8 cellular contexts compared by ENCODE assay signal in the genomic region with DNA sequence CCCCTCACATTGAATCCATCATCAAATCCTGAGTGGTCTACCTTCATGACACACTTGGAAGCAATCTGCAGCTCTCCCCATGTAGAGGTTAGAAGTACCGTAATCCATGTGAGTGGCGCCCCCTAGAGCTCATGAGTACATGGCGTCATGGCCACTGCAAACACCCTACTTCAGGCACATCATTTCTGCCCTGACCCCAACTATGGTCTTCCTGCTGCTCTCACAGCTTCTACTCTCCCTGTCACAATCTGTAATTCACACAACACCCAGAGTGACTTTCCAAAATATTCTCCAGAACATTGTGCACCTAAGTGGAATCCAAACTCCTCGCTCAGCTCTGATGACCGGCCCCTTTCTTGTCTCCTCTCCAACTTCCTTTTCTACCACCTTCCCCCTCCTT.
A peak's percentile ranks its signal among the peaks of the same experiment; 100 is the strongest.
DNase-seq lines count a peak whose midpoint lies in the region; ATAC-seq and TF ChIP-seq lines count a peak whose summit lies in the region.

No MANE protein-coding gene starts in this region.

- CTCF ChIA-PET in activated CD8-positive, alpha-beta T cell treated with anti-CD3 and anti-CD28 coated beads for 36 hours (lab: Charles Lee) = interaction anchor here (0.6 to 6.7 kb wide), 33 partner anchors 9 to 210 kb away, joined by 3 to 81 read pairs (median 4); no protein-coding TSS in a partner anchor

- peak; percentile 70 for ATAC-seq in HG02840 (IDR thresholded peaks at IDR 0.05; ENCODE audit: low FRiP score, unreplicated experiment)
- ATAC-seq in activated CD8-positive, alpha-beta T cell treated with anti-CD3 and anti-CD28 coated beads for 36 hours = peak; percentile 86
- ATAC-seq in naive thymus-derived CD8-positive, alpha-beta T cell = peak; percentile 78 to 89
- ATAC-seq in stimulated activated naive B cell treated with anti-CD40 and anti-IgM and Interleukin-4, amounts not matched to agents 10 μg/mL and 1 μg/mL and 100 μg/mL, for 72 hours (replicated peaks) = peak; percentile 89 to 91

- peak; percentile 68 for TF ChIP-seq CTCF in activated CD8-positive, alpha-beta T cell treated with anti-CD3 and anti-CD28 coated beads for 36 hours (IDR thresholded peaks at IDR 0.05)
- TF ChIP-seq CTCF in endothelial cell (IDR thresholded peaks at IDR 0.05; ENCODE audit: unreplicated experiment) = peak; percentile 76

- H3K27ac Mint-ChIP-seq in activated CD8-positive, alpha-beta T cell treated with anti-CD3 and anti-CD28 coated beads for 36 hours = peak overlapping the region; percentile 71
- H3K27ac Mint-ChIP-seq in endothelial cell (ENCODE audit: unreplicated experiment) = no peak overlapping the region
- peak overlapping the region; percentile 67 to 93 (median 82) for H3K27ac Mint-ChIP-seq in naive thymus-derived CD8-positive, alpha-beta T cell
- peak overlapping the region; percentile 15 for H3K27ac Mint-ChIP-seq in stimulated activated naive B cell treated with anti-CD40 and anti-IgM and Interleukin-4, amounts not matched to agents 10 μg/mL and 1 μg/mL and 100 μg/mL, for 72 hours

- intact Hi-C loops in activated CD8-positive, alpha-beta T cell treated with anti-CD3 and anti-CD28 coated beads for 36 hours (cut with micrococcal nuclease) = loop anchor here (2.0 kb wide), 1 partner anchor 56 kb away; no protein-coding TSS in a partner anchor

- H3K4me1 Mint-ChIP-seq in activated CD8-positive, alpha-beta T cell treated with anti-CD3 and anti-CD28 coated beads for 36 hours (ENCODE audit: low read depth) = peaks cover 61% of the 10 kb centered on the region
- peaks cover 11% of the 10 kb centered on the region for H3K4me1 Mint-ChIP-seq in endothelial cell (ENCODE audit: unreplicated experiment)
- peaks cover 35 to 88% (median 79%) of the 10 kb centered on the region in 4 donors for H3K4me1 Mint-ChIP-seq in naive thymus-derived CD8-positive, alpha-beta T cell
- H3K4me1 Mint-ChIP-seq in stimulated activated naive B cell treated with anti-CD40 and anti-IgM and Interleukin-4, amounts not matched to agents 10 μg/mL and 1 μg/mL and 100 μg/mL, for 72 hours = peaks cover 39 to 75% of the 10 kb centered on the region in 2 donors

- no peak overlapping the region for H3K4me3 Mint-ChIP-seq in activated CD8-positive, alpha-beta T cell treated with anti-CD3 and anti-CD28 coated beads for 36 hours
- H3K4me3 Mint-ChIP-seq in endothelial cell (ENCODE audit: unreplicated experiment) = no peak overlapping the region
- peak overlapping the region in 7 of 10 donors; percentile 0 to 75 (median 19) for H3K4me3 Mint-ChIP-seq in naive thymus-derived CD8-positive, alpha-beta T cell
- H3K4me3 Mint-ChIP-seq in stimulated activated naive B cell treated with anti-CD40 and anti-IgM and Interleukin-4, amounts not matched to agents 10 μg/mL and 1 μg/mL and 100 μg/mL, for 72 hours = no peak overlapping the region

- POLR2A ChIA-PET in activated CD8-positive, alpha-beta T cell treated with anti-CD3 and anti-CD28 coated beads for 36 hours (lab: Charles Lee) = interaction anchor here (0.7 to 1.6 kb wide), 4 partner anchors 22 to 139 kb away, joined by 3 to 4 read pairs (median 3); no protein-coding TSS in a partner anchor
- POLR2A ChIA-PET in naive thymus-derived CD8-positive, alpha-beta T cell (lab: Charles Lee) = interaction anchor here (0.9 to 1.1 kb wide), 2 partner anchors 8 to 29 kb away, joined by 3 read pairs; no protein-coding TSS in a partner anchor

- DNase-seq in SHP77 (lab: John Stamatoyannopoulos, UW) (peak; percentile 23 to 43), SHP77 treated with DMSO at 0.1 percent for 48 hours (lab: John Stamatoyannopoulos, UW) (no peak), NCI-H460 (ENCODE audit: extremely low read depth, low read depth) (peak; percentile 54), endothelial cell (ENCODE audit: low spot score) (peak; percentile 78)
- DNase-seq in activated CD8-positive, alpha-beta T cell treated with anti-CD3 and anti-CD28 coated beads for 36 hours = peak; percentile 88
- DNase-seq in naive thymus-derived CD8-positive, alpha-beta T cell = peak; percentile 40 to 78 (median 57)
- DNase-seq in stimulated activated naive B cell treated with anti-CD40 and anti-IgM and Interleukin-4, amounts not matched to agents 10 μg/mL and 1 μg/mL and 100 μg/mL, for 72 hours = no peak

- no peaks in the 10 kb centered on the region for H3K9me3 Mint-ChIP-seq in activated CD8-positive, alpha-beta T cell treated with anti-CD3 and anti-CD28 coated beads for 36 hours
- H3K9me3 Mint-ChIP-seq in endothelial cell (ENCODE audit: unreplicated experiment) = no peaks in the 10 kb centered on the region
- no peaks in the 10 kb centered on the region for H3K9me3 Mint-ChIP-seq in naive thymus-derived CD8-positive, alpha-beta T cell
- no peaks in the 10 kb centered on the region for H3K9me3 Mint-ChIP-seq in stimulated activated naive B cell treated with anti-CD40 and anti-IgM and Interleukin-4, amounts not matched to agents 10 μg/mL and 1 μg/mL and 100 μg/mL, for 72 hours

- H3K27me3 Mint-ChIP-seq in activated CD8-positive, alpha-beta T cell treated with anti-CD3 and anti-CD28 coated beads for 36 hours = no peaks in the 10 kb centered on the region
- H3K27me3 Mint-ChIP-seq in endothelial cell (ENCODE audit: unreplicated experiment) = peaks cover 4% of the 10 kb centered on the region
- H3K27me3 Mint-ChIP-seq in naive thymus-derived CD8-positive, alpha-beta T cell = no peaks in the 10 kb centered on the region
- H3K27me3 Mint-ChIP-seq in stimulated activated naive B cell treated with anti-CD40 and anti-IgM and Interleukin-4, amounts not matched to agents 10 μg/mL and 1 μg/mL and 100 μg/mL, for 72 hours = no peaks in the 10 kb centered on the region

- peaks cover 21% of the 10 kb centered on the region for H3K36me3 Mint-ChIP-seq in activated CD8-positive, alpha-beta T cell treated with anti-CD3 and anti-CD28 coated beads for 36 hours (ENCODE audit: low read depth)
- H3K36me3 Mint-ChIP-seq in endothelial cell (ENCODE audit: low read depth, unreplicated experiment) = peaks cover 5% of the 10 kb centered on the region
- H3K36me3 Mint-ChIP-seq in naive thymus-derived CD8-positive, alpha-beta T cell = peaks cover 0 to 55% (median 4%) of the 10 kb centered on the region in 3 donors
- H3K36me3 Mint-ChIP-seq in stimulated activated naive B cell treated with anti-CD40 and anti-IgM and Interleukin-4, amounts not matched to agents 10 μg/mL and 1 μg/mL and 100 μg/mL, for 72 hours = peaks cover 21 to 42% of the 10 kb centered on the region in 2 donors

Comparison
In these comparisons a context has a peak if more than half of its experiments do, and no peak if none do; other contexts are left out.
1. DNase-seq: peak in SHP77 (2 of 2), NCI-H460 (single experiment), activated CD8-positive, alpha-beta T cell treated with anti-CD3 and anti-CD28 coated beads for 36 hours (single experiment), endothelial cell (single experiment) and naive thymus-derived CD8-positive, alpha-beta T cell (10 of 10); none in SHP77 treated with DMSO at 0.1 percent for 48 hours (single experiment) and stimulated activated naive B cell treated with anti-CD40 and anti-IgM and Interleukin-4, amounts not matched to agents 10 μg/mL and 1 μg/mL and 100 μg/mL, for 72 hours (single experiment).
2. H3K4me3 Mint-ChIP-seq: peak in naive thymus-derived CD8-positive, alpha-beta T cell (7 of 10); none in activated CD8-positive, alpha-beta T cell treated with anti-CD3 and anti-CD28 coated beads for 36 hours (single experiment), endothelial cell (single experiment) and stimulated activated naive B cell treated with anti-CD40 and anti-IgM and Interleukin-4, amounts not matched to agents 10 μg/mL and 1 μg/mL and 100 μg/mL, for 72 hours (0 of 2).
3. Peak in every context shown above with its lines, with median percentiles within 50 percentile points of each other: ATAC-seq.